Comparison of ENCODE assay signal across 1 cellular context in genomic region chr19:47243364-47243775, GRCh38.
TF ChIP-seq lines count a peak whose summit lies in the region.

No MANE protein-coding gene starts in this region.

TF ChIP-seq in SK-N-SH treated with all-trans-retinoic acid at 6 μM for 48 hours, 23 proteins besides CTCF, POLR2A, EP300 and RAD21 (continued from another document):
- no peak for TF ChIP-seq CREB5 (CRISPR knock-in tag; IDR thresholded peaks at IDR 0.05; ENCODE audit: low read depth)
